ENCODE assay signal across 1 cellular context in genomic region chr4:7967063-7967440, GRCh38.
TF ChIP-seq lines count a peak whose summit lies in the region.

No MANE protein-coding gene starts in this region.

TF ChIP-seq in HepG2, 621 proteins besides CTCF, POLR2A, EP300 and RAD21:
- TF ChIP-seq SOX13 (IDR thresholded peaks at IDR 0.05): no peak
- peak in 1 of 2 experiments; percentile 36; a peak in 1 of 4 replicates for TF ChIP-seq SOX13 (CRISPR knock-in tag; conservative IDR thresholded peaks at IDR 0.05 in 1 of 2, IDR thresholded peaks at IDR 0.05 in 1 of 2)
- no peak for TF ChIP-seq GPN1 (CRISPR knock-in tag; IDR thresholded peaks at IDR 0.05; ENCODE audit: borderline replicate concordance)
- TF ChIP-seq, protein P1, sequence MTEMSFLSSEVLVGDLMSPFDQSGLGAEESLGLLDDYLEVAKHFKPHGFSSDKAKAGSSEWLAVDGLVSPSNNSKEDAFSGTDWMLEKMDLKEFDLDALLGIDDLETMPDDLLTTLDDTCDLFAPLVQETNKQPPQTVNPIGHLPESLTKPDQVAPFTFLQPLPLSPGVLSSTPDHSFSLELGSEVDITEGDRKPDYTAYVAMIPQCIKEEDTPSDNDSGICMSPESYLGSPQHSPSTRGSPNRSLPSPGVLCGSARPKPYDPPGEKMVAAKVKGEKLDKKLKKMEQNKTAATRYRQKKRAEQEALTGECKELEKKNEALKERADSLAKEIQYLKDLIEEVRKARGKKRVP (CRISPR knock-in tag; IDR thresholded peaks at IDR 0.05): peak in 1 of 2 experiments; percentile 67; a peak in 1 of 4 replicates
- no peak for TF ChIP-seq SOX6 (IDR thresholded peaks at IDR 0.05)
- 0 out of 2 replicates have a peak, but pooled peaks have one; percentile 19 for TF ChIP-seq SOX6 (CRISPR knock-in tag; IDR thresholded peaks at IDR 0.05)
- TF ChIP-seq BCL6 (CRISPR knock-in tag; IDR thresholded peaks at IDR 0.05): peak; percentile 29; the same call in 1 of the 2 replicates
- TF ChIP-seq ZFX (CRISPR knock-in tag; IDR thresholded peaks at IDR 0.05; ENCODE audit: low read depth): peak; percentile 36; the same call in 1 of the 2 replicates
- TF ChIP-seq CEBPG (CRISPR knock-in tag; IDR thresholded peaks at IDR 0.05): peak; percentile 67
- TF ChIP-seq KAT7 (CRISPR knock-in tag; IDR thresholded peaks at IDR 0.05; ENCODE audit: borderline replicate concordance): no peak
- TF ChIP-seq ZNF263 (CRISPR knock-in tag; IDR thresholded peaks at IDR 0.05): 0 out of 2 replicates have a peak, but pooled peaks have one; percentile 1
- 0 out of 2 replicates have a peak, but pooled peaks have one; percentile 14 for TF ChIP-seq SALL1 (CRISPR knock-in tag; IDR thresholded peaks at IDR 0.05)
- TF ChIP-seq MED1 (CRISPR knock-in tag; IDR thresholded peaks at IDR 0.05): peak; percentile 18; the same call in 1 of the 2 replicates
- peak; percentile 50; the same call in 1 of the 2 replicates for TF ChIP-seq ZNF292 (CRISPR knock-in tag; IDR thresholded peaks at IDR 0.05; ENCODE audit: borderline replicate concordance, low read depth)
- peak; percentile 55 for TF ChIP-seq ZNF687 (CRISPR knock-in tag; IDR thresholded peaks at IDR 0.05)
- 0 out of 2 replicates have a peak, but pooled peaks have one; percentile 6 for TF ChIP-seq HOXA3 (CRISPR knock-in tag; IDR thresholded peaks at IDR 0.05)
- TF ChIP-seq, protein P2, sequence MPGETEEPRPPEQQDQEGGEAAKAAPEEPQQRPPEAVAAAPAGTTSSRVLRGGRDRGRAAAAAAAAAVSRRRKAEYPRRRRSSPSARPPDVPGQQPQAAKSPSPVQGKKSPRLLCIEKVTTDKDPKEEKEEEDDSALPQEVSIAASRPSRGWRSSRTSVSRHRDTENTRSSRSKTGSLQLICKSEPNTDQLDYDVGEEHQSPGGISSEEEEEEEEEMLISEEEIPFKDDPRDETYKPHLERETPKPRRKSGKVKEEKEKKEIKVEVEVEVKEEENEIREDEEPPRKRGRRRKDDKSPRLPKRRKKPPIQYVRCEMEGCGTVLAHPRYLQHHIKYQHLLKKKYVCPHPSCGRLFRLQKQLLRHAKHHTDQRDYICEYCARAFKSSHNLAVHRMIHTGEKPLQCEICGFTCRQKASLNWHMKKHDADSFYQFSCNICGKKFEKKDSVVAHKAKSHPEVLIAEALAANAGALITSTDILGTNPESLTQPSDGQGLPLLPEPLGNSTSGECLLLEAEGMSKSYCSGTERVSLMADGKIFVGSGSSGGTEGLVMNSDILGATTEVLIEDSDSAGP (CRISPR knock-in tag; IDR thresholded peaks at IDR 0.05; ENCODE audit: borderline replicate concordance): 0 out of 2 replicates have a peak, but pooled peaks have one; percentile 37
- 0 out of 2 replicates have a peak, but pooled peaks have one; percentile 23 for TF ChIP-seq ZNF205 (CRISPR knock-in tag; IDR thresholded peaks at IDR 0.05)
- TF ChIP-seq ZNF768 (CRISPR knock-in tag; IDR thresholded peaks at IDR 0.05): peak; percentile 95
- no peak for TF ChIP-seq MED8 (CRISPR knock-in tag; IDR thresholded peaks at IDR 0.05; ENCODE audit: insufficient replicate concordance)
- TF ChIP-seq SAP130 (CRISPR knock-in tag; IDR thresholded peaks at IDR 0.05; ENCODE audit: low read depth): peak; percentile 13; the same call in 1 of the 2 replicates
- TF ChIP-seq ZKSCAN5 (CRISPR knock-in tag; IDR thresholded peaks at IDR 0.05): no peak
